9 cellular contexts compared by ENCODE assay signal in the genomic region with DNA sequence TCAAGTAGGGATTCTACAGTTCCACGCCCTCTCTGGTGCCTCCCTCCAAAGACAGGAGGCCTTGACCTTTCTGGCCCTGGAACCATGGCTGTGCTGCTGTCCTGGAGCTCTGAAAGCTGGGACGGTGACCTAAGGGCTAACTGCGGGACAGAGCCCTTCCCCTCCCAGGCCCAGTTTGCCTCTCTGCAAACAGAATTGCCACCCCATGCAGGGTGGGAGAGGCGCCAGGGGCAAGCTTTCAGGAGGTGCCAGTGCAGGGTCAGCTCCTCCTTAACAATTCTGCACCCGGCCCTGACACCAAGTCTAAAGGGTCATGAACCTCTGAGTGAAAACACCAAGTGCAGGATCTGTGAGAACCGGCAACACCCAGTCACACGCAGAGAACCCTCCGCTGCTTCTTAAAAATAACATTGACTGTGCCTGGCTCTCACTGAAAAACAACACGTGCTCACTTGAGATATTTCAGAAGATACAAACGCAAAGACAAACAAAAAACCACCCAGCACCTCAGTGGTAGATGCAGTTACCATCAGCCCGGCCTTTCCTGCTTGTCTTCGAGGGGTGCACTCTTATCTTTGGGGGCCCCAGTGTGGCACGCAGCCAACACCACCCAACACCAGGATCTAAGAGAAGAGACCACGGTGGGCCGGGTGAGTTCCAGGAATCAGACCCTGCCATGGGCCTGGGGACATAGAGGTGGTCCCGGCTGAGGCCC. TPM values are rescaled to one million over a fixed set of nuclear protein-coding genes. Genes with fewer than 3 reads are reported as not detected.
DNase-seq lines count a peak whose midpoint lies in the region; ATAC-seq and TF ChIP-seq lines count a peak whose summit lies in the region.
"Had no signal": no experiment of that assay in that cellular context is flagged by ENCODE, and none has a peak within 500 bp of the region (broad histone marks: within the 10 kb centered on the region; RNA-seq: fewer than 3 reads in every experiment).

No MANE protein-coding gene starts in this region.

- peak overlapping the region; percentile 39 for H3K4me3 Mint-ChIP-seq in WTC11
- H3K4me3 Mint-ChIP-seq in neural crest cell: peak overlapping the region; percentile 33

- H3K9me3 Mint-ChIP-seq in WTC11 (no peaks in the 10 kb centered on the region), neural crest cell (no peaks in the 10 kb centered on the region)

- TF ChIP-seq CTCF in WTC11 (IDR thresholded peaks at IDR 0.05) (no peak), fibroblast of mammary gland (conservative IDR thresholded peaks at IDR 0.05; ENCODE audit: control insufficient read depth, insufficient read depth, low read depth, low read length) (no peak), neural crest cell (conservative IDR thresholded peaks at IDR 0.05) (no peak)

- POLR2A ChIA-PET in WTC11 (lab: Charles Lee): no interaction called here

- DNase-seq in WTC11 (ENCODE audit: low spot score) (no peak), fibroblast of mammary gland (ENCODE audit: low read depth) (peak; percentile 63), neural crest cell (ENCODE audit: low read depth, low spot score) (no peak)
- DNase-seq in stimulated activated CD4-positive, alpha-beta T cell treated with anti-CD3 and anti-CD28 coated beads, Interleukin-1b, Interleukin-23, amount 100 ng/mL, for 48 hours: no peak
- no peak for DNase-seq in stimulated activated CD8-positive, alpha-beta memory T cell treated with anti-CD3 and anti-CD28 coated beads, Interleukin-4, amount 100 ng/mL, for 48 hours

- no peaks in the 10 kb centered on the region for H3K36me3 Mint-ChIP-seq in WTC11
- no peaks in the 10 kb centered on the region for H3K36me3 Mint-ChIP-seq in neural crest cell (ENCODE audit: low read depth)

- H3K27me3 ChIP-seq in ACC112 (ENCODE audit: insufficient read depth, low read length): no peaks in the 10 kb centered on the region

- H3K4me3 ChIP-seq in ACC112 (ENCODE audit: low read depth, low read length) (peak overlapping the region; percentile 90), fibroblast of mammary gland (ENCODE audit: control insufficient read depth, low read depth, low read length) (no peak overlapping the region)

- ATAC-seq in WTC11: no peak
- no peak for ATAC-seq in HG02588 (IDR thresholded peaks at IDR 0.05; ENCODE audit: unreplicated experiment)
- ATAC-seq in HG02763 (IDR thresholded peaks at IDR 0.05; ENCODE audit: unreplicated experiment): no peak

- H3K36me3 ChIP-seq in ACC112 (ENCODE audit: insufficient read depth, low read length): peaks cover 11% of the 10 kb centered on the region; the same call in 1 of the 2 replicates

- peaks cover 4% of the 10 kb centered on the region for H3K79me2 ChIP-seq in ACC112 (ENCODE audit: control insufficient read depth, insufficient read depth, low read length, unreplicated experiment)

- no peak overlapping the region for H3K27ac Mint-ChIP-seq in WTC11
- no peak overlapping the region for H3K27ac Mint-ChIP-seq in neural crest cell (ENCODE audit: unreplicated experiment)

- H3K27ac ChIP-seq in ACC112 (ENCODE audit: low read depth, low read length): peak overlapping the region; percentile 44; the same call in 1 of the 2 replicates

- peaks cover 9% of the 10 kb centered on the region for H3K4me1 ChIP-seq in ACC112 (ENCODE audit: control insufficient read depth, insufficient read depth, low read length, unreplicated experiment)
- H3K4me1 ChIP-seq: Caco-2 had no signal

- CTCF ChIA-PET in WTC11 (lab: Charles Lee): interaction anchor here (1.7 kb wide), 1 partner anchor 13 kb away, joined by 6 read pairs; no protein-coding TSS in a partner anchor

- no peak overlapping the region for H2AFZ ChIP-seq in ACC112 (ENCODE audit: low read length, unreplicated experiment)

- H3K27me3 Mint-ChIP-seq in WTC11 (ENCODE audit: low read depth): peaks cover 33% of the 10 kb centered on the region
- peaks cover 29% of the 10 kb centered on the region for H3K27me3 Mint-ChIP-seq in neural crest cell (ENCODE audit: low read depth)

- H3K4me1 Mint-ChIP-seq in WTC11 (no peaks in the 10 kb centered on the region), neural crest cell (peaks cover 10% of the 10 kb centered on the region)

TF ChIP-seq in WTC11, 78 proteins besides CTCF, POLR2A, EP300 and RAD21:
- TF ChIP-seq OVOL2 (CRISPR knock-in tag; IDR thresholded peaks at IDR 0.05; ENCODE audit: borderline replicate concordance): no peak
- no peak for TF ChIP-seq NFE2L1 (CRISPR knock-in tag; IDR thresholded peaks at IDR 0.05)

RNA-seq across cellular contexts. Expression of a gene that starts 1.1 kb away (rescaled TPM):
- total RNA-seq in WTC11 (2021): 2.5 to 3.2 TPM (median 2.7 TPM) in 3 replicates
- total RNA-seq in neural crest cell: 0.16 and 0.30 TPM in 2 replicates
- total RNA-seq: Caco-2 had no signal
